In genomic region chr21:10418249-10418648, GRCh38 we compare ENCODE assay signal across 7 cellular contexts.
DNase-seq lines count a peak whose midpoint lies in the region; ATAC-seq, FAIRE-seq and TF ChIP-seq lines count a peak whose summit lies in the region.
"Not testable (repeated sequence)": the region's sequence is repeated elsewhere in the genome, so short reads cannot be mapped to it uniquely, and the experiment has no call there.

No MANE protein-coding gene starts in this region.

- not testable (repeated sequence) for H3K23ac ChIP-seq in IMR-90 (ENCODE audit: low read depth, low read length)

- in situ Hi-C loops in GM13977 (cut with MboI; ENCODE audit: low pct_unique_long_range_greater_than_20kb, low sequenced_read_pairs, unreplicated experiment); IMR-90 (cut with MboI; ENCODE audit: low sequenced_read_pairs); K562 (cut with MboI); HepG2 (cut with HindIII; ENCODE audit: extremely low pct_ligation_motif_present, low pct_unique_long_range_greater_than_20kb): not testable (repeated sequence)

- H3K9me3 ChIP-seq in A549 (peaks cover 29% of the 10 kb centered on the region; the same call in 2 of the 3 replicates), IMR-90 (ENCODE audit: control insufficient read depth, insufficient read depth, low read length) (peaks cover 51% of the 10 kb centered on the region), esophagus muscularis mucosa (peaks cover 0 to 22% (median 14%) of the 10 kb centered on the region in 4 donors), HepG2 (ENCODE audit: low read length) (peaks cover 98% of the 10 kb centered on the region)
- not testable (repeated sequence) for H3K9me3 ChIP-seq in K562 (replicated peaks; ENCODE audit: control insufficient read depth, insufficient read depth, low read depth, low read length)

- H3K4ac ChIP-seq in IMR-90 (ENCODE audit: low read depth, low read length), result not testable (repeated sequence)

- not testable (repeated sequence) for H3K36me3 ChIP-seq in IMR-90 (ENCODE audit: control insufficient read depth, insufficient read depth, low read length); esophagus muscularis mucosa; HepG2 (replicated peaks in 1 of 2; ENCODE audit: control insufficient read depth in 1 of 2, insufficient read depth in 2 of 2, low read length in 2 of 2)
- peaks cover 23% of the 10 kb centered on the region; the same call in 1 of the 3 replicates for H3K36me3 ChIP-seq in K562 (ENCODE audit: control insufficient read depth, insufficient read depth, low read length)

- not testable (repeated sequence) for TF ChIP-seq CTCF in A549 (IDR thresholded peaks at IDR 0.05); GM13977 (IDR thresholded peaks at IDR 0.05; ENCODE audit: extremely low read depth, insufficient read depth, missing control alignments); IMR-90 (conservative IDR thresholded peaks at IDR 0.05; ENCODE audit: low read depth, low read length); K562 (IDR thresholded peaks at IDR 0.05 in 2 of 3, conservative IDR thresholded peaks at IDR 0.05 in 1 of 3; ENCODE audit: insufficient read depth in 2 of 3, low read depth in 1 of 3, low read length in 3 of 3); esophagus muscularis mucosa (IDR thresholded peaks at IDR 0.05); HepG2 (CRISPR knock-in tag; IDR thresholded peaks at IDR 0.05)

- H4K91ac ChIP-seq in IMR-90 (ENCODE audit: insufficient read depth, low read depth, low read length), result not testable (repeated sequence)

- not testable (repeated sequence) for H2AK9ac ChIP-seq in IMR-90 (replicated peaks; ENCODE audit: low read depth, low read length, poor library complexity)

- 4% methylated on average over 2 of the region's 2 CpGs for WGBS in A549 (ENCODE audit: missing lambda C conversion rate)
- no CpG with 5 or more reads among the region's 2 CpGs for WGBS in IMR-90 (ENCODE audit: extremely low coverage in 2 of 2, insufficient read length in 1 of 2), 2 experiments
- WGBS in K562 (ENCODE audit: insufficient coverage, low coverage, missing lambda C conversion rate), result 8% methylated on average over 2 of the region's 2 CpGs
- WGBS in esophagus muscularis mucosa, result 38% methylated on average over 2 of the region's 2 CpGs
- WGBS in HepG2 (ENCODE audit: low lambda C conversion rate), result under 1% methylated on average over 2 of the region's 2 CpGs

- ATAC-seq in A549; IMR-90 (ENCODE audit: low read depth); K562; HepG2: not testable (repeated sequence)

- H2BK20ac ChIP-seq in IMR-90 (ENCODE audit: low read depth, low read length), result not testable (repeated sequence)

- not testable (repeated sequence) for H3K9ac ChIP-seq in IMR-90 (ENCODE audit: low read depth, low read length); K562 (ENCODE audit: insufficient read depth in 1 of 2, low read depth in 2 of 2, low read length in 2 of 2); HepG2 (ENCODE audit: insufficient read depth, low read depth, low read length)

- POLR2A ChIA-PET in A549 (lab: Yijun Ruan, JAX); IMR-90 (lab: Charles Lee; ENCODE audit: unreplicated experiment); K562 (lab: Yijun Ruan, JAX); HepG2 (lab: Yijun Ruan, JAX): not testable (repeated sequence)

- 0 out of 5 replicates have a peak, but pooled peaks of 1 of the 2 experiments have one; percentile 15 for TF ChIP-seq EP300 in A549 (IDR thresholded peaks at IDR 0.05)
- not testable (repeated sequence) for TF ChIP-seq EP300 in K562 (IDR thresholded peaks at IDR 0.05; ENCODE audit: low read length); esophagus muscularis mucosa (IDR thresholded peaks at IDR 0.05); HepG2 (IDR thresholded peaks at IDR 0.05; ENCODE audit: low read depth in 2 of 2, low read length in 2 of 2); HepG2 (CRISPR knock-in tag; IDR thresholded peaks at IDR 0.05; ENCODE audit: borderline replicate concordance)

- H4K5ac ChIP-seq in IMR-90 (ENCODE audit: low read depth, low read length), result not testable (repeated sequence)

- H2AK5ac ChIP-seq in IMR-90 (ENCODE audit: low read depth, low read length), result not testable (repeated sequence)

- intact Hi-C loops in IMR-90 (cut with micrococcal nuclease); K562 (cut with micrococcal nuclease); esophagus muscularis mucosa (cut with DNase I); HepG2 (cut with micrococcal nuclease; ENCODE audit: unreplicated experiment): not testable (repeated sequence)

- H2BK15ac ChIP-seq in IMR-90 (ENCODE audit: low read depth, low read length), result not testable (repeated sequence)

- not testable (repeated sequence) for H3K27ac ChIP-seq in A549; IMR-90 (ENCODE audit: insufficient read depth, low read length); K562 (ENCODE audit: extremely low read depth, low read depth, low read length); esophagus muscularis mucosa (replicated peaks in 1 of 4); HepG2 (ENCODE audit: extremely low read length, insufficient read depth, low read length)

- not testable (repeated sequence) for TF ChIP-seq POLR2A in A549 (IDR thresholded peaks at IDR 0.05; ENCODE audit: low read length); IMR-90 (IDR thresholded peaks at IDR 0.05; ENCODE audit: low read depth, low read length); K562 (conservative IDR thresholded peaks at IDR 0.05); esophagus muscularis mucosa (IDR thresholded peaks at IDR 0.05; ENCODE audit: low read depth); HepG2 (IDR thresholded peaks at IDR 0.05; ENCODE audit: insufficient read depth in 1 of 2, low read depth in 2 of 2, low read length in 2 of 2)

- not testable (repeated sequence) for H4K20me1 ChIP-seq in IMR-90 (ENCODE audit: insufficient read depth, low read length); K562 (replicated peaks; ENCODE audit: control insufficient read depth, insufficient read depth, low read length); HepG2 (ENCODE audit: insufficient read depth, low read length)

- TF ChIP-seq RAD21 in A549 (conservative IDR thresholded peaks at IDR 0.05 in 1 of 2, IDR thresholded peaks at IDR 0.05 in 1 of 2); IMR-90 (IDR thresholded peaks at IDR 0.05; ENCODE audit: low read length); K562 (CRISPR knock-in tag; conservative IDR thresholded peaks at IDR 0.05 in 1 of 2, IDR thresholded peaks at IDR 0.05 in 1 of 2); HepG2 (CRISPR knock-in tag; IDR thresholded peaks at IDR 0.05): not testable (repeated sequence)

- not testable (repeated sequence) for H3K4me2 ChIP-seq in A549; IMR-90 (ENCODE audit: low read depth, low read length); K562 (ENCODE audit: insufficient read depth, low read length); HepG2 (ENCODE audit: low read depth, low read length)

- not testable (repeated sequence) for H3K18ac ChIP-seq in IMR-90 (ENCODE audit: low read depth, low read length)

- dilution Hi-C loops in IMR-90 (cut with HindIII; ENCODE audit: low sequenced_read_pairs, unreplicated experiment), result not testable (repeated sequence)

- H3K9me1 ChIP-seq in IMR-90 (ENCODE audit: insufficient read depth, low read length); K562 (ENCODE audit: control insufficient read depth, insufficient read depth, low read length): not testable (repeated sequence)

- H3K56ac ChIP-seq in IMR-90 (ENCODE audit: extremely low read depth, insufficient read depth, low read length), result not testable (repeated sequence)

- H3K79me2 ChIP-seq in K562 (ENCODE audit: control insufficient read depth, insufficient read depth, low read length), result peaks cover 68% of the 10 kb centered on the region
- H3K79me2 ChIP-seq in HepG2 (ENCODE audit: insufficient read depth, low read length), result not testable (repeated sequence)

- not testable (repeated sequence) for H3K79me1 ChIP-seq in IMR-90 (ENCODE audit: low read depth in 1 of 2, low read length in 2 of 2)

- H3K4me1 ChIP-seq in A549; IMR-90 (ENCODE audit: control insufficient read depth, insufficient read depth, low read length); K562 (replicated peaks in 1 of 2; ENCODE audit: control insufficient read depth in 2 of 2, insufficient read depth in 2 of 2, low read length in 2 of 2); esophagus muscularis mucosa; HepG2 (ENCODE audit: insufficient read depth, low read length): not testable (repeated sequence)

- not testable (repeated sequence) for H2AFZ ChIP-seq in IMR-90 (replicated peaks; ENCODE audit: low read length, poor library complexity); K562 (ENCODE audit: low read depth, low read length); HepG2 (ENCODE audit: low read length)

- H3K27me3 ChIP-seq in IMR-90 (ENCODE audit: control insufficient read depth, insufficient read depth, low read length); K562 (ENCODE audit: control insufficient read depth in 2 of 2, insufficient read depth in 2 of 2, low read length in 2 of 2); HepG2 (ENCODE audit: control insufficient read depth in 1 of 2, insufficient read depth in 2 of 2, low read length in 2 of 2): not testable (repeated sequence)
- peaks cover 0 to 19% (median 0%) of the 10 kb centered on the region in 4 donors for H3K27me3 ChIP-seq in esophagus muscularis mucosa

- DNase-seq in A549 (ENCODE audit: low read depth in 1 of 2, low spot score in 1 of 2); IMR-90; HepG2 (ENCODE audit: low spot score): not testable (repeated sequence)
- DNase-seq in GM13977 (ENCODE audit: low spot score), result peak; percentile 11
- DNase-seq in K562 (ENCODE audit: extremely low read depth in 1 of 4, low spot score in 3 of 4), result peak in 1 of 4 experiments; percentile 13
- DNase-seq in esophagus muscularis mucosa (ENCODE audit: extremely low spot score), result peak; percentile 93
- DNase-seq in superior temporal gyrus (ENCODE audit: extremely low spot score), result peak; percentile 15

- H3K14ac ChIP-seq in IMR-90 (replicated peaks; ENCODE audit: low read depth, low read length), result not testable (repeated sequence)

- H3K4me3 ChIP-seq in A549; IMR-90 (ENCODE audit: insufficient read depth, low read depth, low read length); K562; esophagus muscularis mucosa; HepG2 (replicated peaks in 1 of 3; ENCODE audit: insufficient read depth in 1 of 3, low read depth in 2 of 3, low read length in 3 of 3): not testable (repeated sequence)

- CTCF ChIA-PET in A549 (lab: Yijun Ruan, JAX), result interaction anchor here (0.7 kb wide), 1 partner anchor 12 kb away, joined by 3 read pairs; no protein-coding TSS in a partner anchor
- CTCF ChIA-PET in IMR-90 (lab: Yijun Ruan, JAX); K562 (lab: Yijun Ruan, JAX; ENCODE audit: low intra/inter-chr PET ratio); HepG2 (lab: Yijun Ruan, JAX; ENCODE audit: low intra/inter-chr PET ratio, low total read pairs): not testable (repeated sequence)

- not testable (repeated sequence) for H4K8ac ChIP-seq in IMR-90 (ENCODE audit: low read depth in 2 of 2, low read length in 2 of 2)

- H2BK5ac ChIP-seq in IMR-90 (ENCODE audit: low read depth, low read length, poor library complexity, severe bottlenecking), result not testable (repeated sequence)

- H2BK120ac ChIP-seq in IMR-90 (ENCODE audit: low read depth, low read length), result not testable (repeated sequence)

- not testable (repeated sequence) for FAIRE-seq in A549 (lab: Jason Lieb, UNC); K562 (lab: Jason Lieb, UNC); HepG2 (lab: Jason Lieb, UNC)

- BruUV-seq in IMR-90 (replicated peaks; lab: Mats Ljungman, UMichigan); K562 (replicated peaks; lab: Mats Ljungman, UMichigan); HepG2 (replicated peaks; lab: Mats Ljungman, UMichigan): not testable (repeated sequence)
